ENCODE assay signal across 18 cellular contexts in the genomic region with DNA sequence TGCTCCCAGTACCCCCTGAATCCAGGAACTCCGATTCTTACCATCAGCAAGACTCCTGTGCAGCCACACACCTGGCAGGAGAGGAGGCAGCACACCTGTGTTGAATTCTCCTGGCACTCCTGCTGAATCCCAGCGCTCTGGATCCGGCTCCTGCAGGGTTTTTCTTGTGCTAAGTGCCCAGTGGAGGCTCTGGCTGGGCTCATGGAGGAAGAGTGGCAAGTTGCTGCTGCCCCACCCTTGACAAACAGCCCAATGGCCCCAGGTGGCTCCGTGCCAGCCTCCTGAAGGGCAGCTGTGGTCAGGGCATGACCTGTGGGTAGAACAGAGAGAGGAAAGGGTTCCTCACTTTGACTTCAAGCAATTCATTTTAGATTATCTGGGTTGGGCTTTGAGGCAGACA. TPM values are rescaled to one million over a fixed set of nuclear protein-coding genes. Genes with fewer than 3 reads are reported as not detected.
DNase-seq lines count a peak whose midpoint lies in the region; FAIRE-seq and TF ChIP-seq lines count a peak whose summit lies in the region.
"Had no signal": no experiment of that assay in that cellular context is flagged by ENCODE, and none has a peak within 500 bp of the region (broad histone marks: within the 10 kb centered on the region; RNA-seq: fewer than 3 reads in every experiment).

No MANE protein-coding gene starts in this region.

- FAIRE-seq in small intestine (lab: Jason Lieb, UNC) = no peak
- FAIRE-seq in GM12891 (lab: Jason Lieb, UNC) = no peak

- TF ChIP-seq POLR2A in breast epithelium (IDR thresholded peaks at IDR 0.05) (no peak), GM12891 (IDR thresholded peaks at IDR 0.05; ENCODE audit: low read depth, low read length) (no peak)

- no peak overlapping the region for H3K4me3 ChIP-seq in breast epithelium
- H3K4me3 ChIP-seq in small intestine (ENCODE audit: low read depth in 1 of 2, low read length in 2 of 2) = peak overlapping the region in 1 of 2 donors; percentile 10
- H3K4me3 ChIP-seq: cardiac muscle cell, thoracic aorta had no signal

- H3K4me1 ChIP-seq in breast epithelium (no peaks in the 10 kb centered on the region), small intestine (ENCODE audit: control insufficient read depth in 2 of 2, insufficient read depth in 1 of 2, low read depth in 1 of 2, low read length in 1 of 2) (no peaks in the 10 kb centered on the region)

- DNase-seq in NCI-H1417 (lab: John Stamatoyannopoulos, UW) (peak; percentile 49 to 64 (median 49)), NCI-H1417 treated with DMSO at 0.1 percent for 48 hours (lab: John Stamatoyannopoulos, UW) (no peak), NCI-H2107 treated with DMSO at 0.1 percent for 48 hours (lab: John Stamatoyannopoulos, UW; ENCODE audit: unreplicated experiment) (peak; percentile 43), breast epithelium (ENCODE audit: low spot score in 2 of 2) (no peak), small intestine (peak; percentile 54), T1000 (lab: John Stamatoyannopoulos, UW) (no peak), GM12891 (ENCODE audit: insufficient read length, low spot score) (no peak)
- no peak for DNase-seq in activated CD4-positive, alpha-beta T cell treated with anti-CD3 and anti-CD28 coated beads for 48 hours
- DNase-seq: 8988T; activated CD8-positive, alpha-beta T cell treated with anti-CD3 and anti-CD28 coated beads, Interleukin-2, amount 10 ng/mL, durations not matched to agents 7 days and 5 days; C1 segment of cervical spinal cord; effector CD4-positive, alpha-beta T cell; NCI-H1048; NCI-H226; stimulated activated CD4-positive, alpha-beta T cell treated with anti-CD3 and anti-CD28 coated beads, Interleukin-4, amount 100 ng/mL, for 4 hours had no signal

- intact Hi-C loops in breast epithelium (cut with DNase I; ENCODE audit: low total_unique reads) = no loop called here

- H3K9me3 ChIP-seq in breast epithelium (no peaks in the 10 kb centered on the region), small intestine (ENCODE audit: control insufficient read depth, low read depth) (no peaks in the 10 kb centered on the region)
- H3K9me3 ChIP-seq: thoracic aorta had no signal

- H3K27ac ChIP-seq in breast epithelium (peak overlapping the region; percentile 32 to 50), small intestine (ENCODE audit: low read depth in 1 of 2, low read length in 1 of 2) (no peak overlapping the region)
- H3K27ac ChIP-seq: cardiac muscle cell, HL-60, thoracic aorta had no signal

- no peaks in the 10 kb centered on the region for H3K27me3 ChIP-seq in breast epithelium
- H3K27me3 ChIP-seq in small intestine (ENCODE audit: control insufficient read depth in 2 of 2, insufficient read depth in 2 of 2, low read length in 2 of 2) = no peaks in the 10 kb centered on the region

- H3K36me3 ChIP-seq in breast epithelium (no peaks in the 10 kb centered on the region), small intestine (ENCODE audit: control insufficient read depth in 2 of 2, insufficient read depth in 2 of 2, low read length in 2 of 2) (no peaks in the 10 kb centered on the region)
- H3K36me3 ChIP-seq: cardiac muscle cell, thoracic aorta had no signal

- 23 to 60% (median 42%) methylated on average over 4 of the region's 4 CpGs for WGBS in small intestine, 3 donors

- TF ChIP-seq CTCF in breast epithelium (IDR thresholded peaks at IDR 0.05) = no peak

TF ChIP-seq in GM12891, 5 proteins besides CTCF, POLR2A, EP300 and RAD21:
- no peak for TF ChIP-seq POLR2AphosphoS5 (IDR thresholded peaks at IDR 0.05; ENCODE audit: low read depth, low read length)
- no peak for TF ChIP-seq SPI1 (IDR thresholded peaks at IDR 0.05; ENCODE audit: low read depth, low read length)
- no peak for TF ChIP-seq POU2F2 (IDR thresholded peaks at IDR 0.05; ENCODE audit: low read depth, low read length)
- TF ChIP-seq PAX5 (IDR thresholded peaks at IDR 0.05; ENCODE audit: insufficient read depth, low read length, severe bottlenecking) = no peak
- no peak for TF ChIP-seq TAF1 (IDR thresholded peaks at IDR 0.05; ENCODE audit: low read depth, low read length)

RNA-seq across cellular contexts. Expression of gene CRACR2A, which starts 20.0 kb away (rescaled TPM):
- 10 to 100 TPM in 2 of 3 donors, 1 to 10 TPM in 1; 5.3 to 17.3 (median 15.1) TPM for total RNA-seq in breast epithelium
- polyA plus RNA-seq in small intestine = 1 to 10 TPM; 5.1 to 9.4 (median 8.3) TPM
- polyA plus RNA-seq in GM12891 (2012; ENCODE audit: low read depth, missing spikeins) = 6.4 TPM
- polyA plus RNA-seq: cardiac muscle cell had no signal

Comparison
In these comparisons a context has a peak if more than half of its experiments do, and no peak if none do; other contexts are left out.
1. DNase-seq: peak in NCI-H1417 (3 of 3), NCI-H2107 treated with DMSO at 0.1 percent for 48 hours (single experiment) and small intestine (single experiment); none in NCI-H1417 treated with DMSO at 0.1 percent for 48 hours (single experiment), breast epithelium (0 of 2), T1000 (single experiment), GM12891 (single experiment) and activated CD4-positive, alpha-beta T cell treated with anti-CD3 and anti-CD28 coated beads for 48 hours (single experiment).
2. H3K27ac ChIP-seq: peak in breast epithelium (2 of 2); none in small intestine (0 of 2).